Comparison of ENCODE assay signal across 8 cellular contexts in the genomic region with DNA sequence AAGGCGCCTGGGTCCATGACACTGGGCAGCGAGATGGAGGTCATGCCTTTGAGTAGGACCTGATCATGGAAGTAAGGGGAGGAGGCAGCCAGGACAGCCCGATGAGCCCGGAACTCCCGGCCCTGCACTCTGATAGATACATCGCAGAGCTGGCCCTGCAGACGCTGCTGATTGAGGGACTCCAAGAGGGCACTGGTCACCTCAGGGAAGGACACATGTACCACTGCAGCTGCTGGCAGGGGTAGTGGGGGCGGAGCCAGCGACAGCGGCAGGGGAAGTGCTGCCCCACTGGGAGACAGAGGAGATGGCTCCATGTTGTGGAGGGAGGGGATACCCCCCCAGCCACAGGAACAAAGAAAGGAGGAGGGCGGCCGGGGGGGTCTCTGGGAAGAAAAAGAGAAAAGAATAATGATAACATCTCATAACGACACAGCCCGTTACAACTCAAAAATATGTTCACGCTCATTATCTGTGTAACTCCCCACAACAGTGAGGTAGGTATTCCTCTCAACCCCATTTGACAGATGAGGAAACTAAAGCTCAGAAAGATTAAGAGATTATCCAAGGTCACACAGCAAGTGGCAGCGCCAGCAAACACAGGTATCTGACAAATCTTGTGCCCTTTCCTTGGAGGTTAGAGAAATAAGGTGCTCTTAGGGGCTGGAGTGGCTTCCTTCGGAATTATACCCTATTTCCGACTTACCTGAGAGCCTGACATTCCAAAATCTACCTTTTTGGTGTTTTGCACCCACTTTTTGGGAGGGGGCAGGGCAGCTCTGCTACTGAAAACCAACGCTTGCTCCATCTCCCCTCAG. TPM values are rescaled to one million over a fixed set of nuclear protein-coding genes. Genes with fewer than 3 reads are reported as not detected.
A peak's percentile ranks its signal among the peaks of the same experiment; 100 is the strongest.
DNase-seq lines count a peak whose midpoint lies in the region; ATAC-seq and TF ChIP-seq lines count a peak whose summit lies in the region.

No MANE protein-coding gene starts in this region.

- no peak overlapping the region for H3K9ac ChIP-seq in HUES48 (ENCODE audit: low read depth, low read length)

- no peaks in the 10 kb centered on the region for H3K27me3 ChIP-seq in HUES48 (ENCODE audit: control insufficient read depth, insufficient read depth, low read length)
- H3K27me3 ChIP-seq in hepatocyte = no peaks in the 10 kb centered on the region
- H3K27me3 ChIP-seq in spleen (replicated peaks in 1 of 7) = no peaks in the 10 kb centered on the region

- peak overlapping the region; percentile 74 for H3K27ac Mint-ChIP-seq in activated CD8-positive, alpha-beta T cell treated with anti-CD3 and anti-CD28 coated beads, Interleukin-2, amount 10 ng/mL, durations not matched to agents 7 days and 5 days

- TF ChIP-seq POLR2A in spleen (IDR thresholded peaks at IDR 0.05) = no peak

- peak; percentile 28 for DNase-seq in activated CD8-positive, alpha-beta T cell treated with anti-CD3 and anti-CD28 coated beads, Interleukin-2, amount 10 ng/mL, durations not matched to agents 7 days and 5 days
- DNase-seq in hepatocyte (ENCODE audit: low spot score) (no peak), spleen (peak; percentile 87), NCI-H510A (lab: John Stamatoyannopoulos, UW) (no peak), HEK293T (ENCODE audit: extremely low spot score) (no peak), NCI-H1105 (lab: John Stamatoyannopoulos, UW) (no peak)

- H3K4me2 ChIP-seq in hepatocyte = peak overlapping the region; percentile 78

- TF ChIP-seq CTCF in hepatocyte (IDR thresholded peaks at IDR 0.05; ENCODE audit: poor library complexity) (no peak), spleen (IDR thresholded peaks at IDR 0.05 in 8 of 11, conservative IDR thresholded peaks at IDR 0.05 in 3 of 11) (no peak)

- H3K9me3 ChIP-seq in HUES48 (ENCODE audit: control insufficient read depth, insufficient read depth, low read length) = no peaks in the 10 kb centered on the region
- no peaks in the 10 kb centered on the region for H3K9me3 ChIP-seq in hepatocyte (ENCODE audit: low read depth)
- no peaks in the 10 kb centered on the region for H3K9me3 ChIP-seq in spleen

- H3K36me3 ChIP-seq in HUES48 (ENCODE audit: control insufficient read depth, insufficient read depth, low read length) (peaks cover 34% of the 10 kb centered on the region), hepatocyte (replicated peaks; ENCODE audit: insufficient read depth, low read depth) (no peaks in the 10 kb centered on the region), spleen (peaks cover 2 to 58% (median 30%) of the 10 kb centered on the region in 6 donors)

- CTCF ChIA-PET in activated CD8-positive, alpha-beta T cell treated with anti-CD3 and anti-CD28 coated beads, Interleukin-2, amount 10 ng/mL, durations not matched to agents 7 days and 5 days (lab: Charles Lee) = interaction anchor here (1.0 to 4.6 kb wide), 6 partner anchors 17 to 266 kb away, joined by 3 to 36 read pairs (median 5); no protein-coding TSS in a partner anchor
- CTCF ChIA-PET in HEK293T (lab: Yijun Ruan, JAX) = interaction anchor here (1.7 kb wide), 1 partner anchor 17 kb away, joined by 5 read pairs; no protein-coding TSS in a partner anchor

- no peak overlapping the region for H2AFZ ChIP-seq in hepatocyte

- H3K4me1 ChIP-seq in HUES48 (ENCODE audit: control insufficient read depth, insufficient read depth, low read length) = peaks cover 40% of the 10 kb centered on the region
- peaks cover 14% of the 10 kb centered on the region for H3K4me1 ChIP-seq in hepatocyte (ENCODE audit: insufficient read depth)
- peaks cover 62 to 84% (median 78%) of the 10 kb centered on the region in 6 donors for H3K4me1 ChIP-seq in spleen

- H3K79me2 ChIP-seq in hepatocyte = peaks cover 31% of the 10 kb centered on the region

- H3K27me3 Mint-ChIP-seq in activated CD8-positive, alpha-beta T cell treated with anti-CD3 and anti-CD28 coated beads, Interleukin-2, amount 10 ng/mL, durations not matched to agents 7 days and 5 days (ENCODE audit: low read depth) = no peaks in the 10 kb centered on the region

- no peaks in the 10 kb centered on the region for H4K20me1 ChIP-seq in hepatocyte (ENCODE audit: insufficient read depth, poor library complexity, severe bottlenecking)

- H3K27ac ChIP-seq in HUES48 (ENCODE audit: low read depth, low read length) (peak overlapping the region; percentile 7), hepatocyte (peak overlapping the region; percentile 35), spleen (peak overlapping the region in 7 of 8 donors; percentile 80 to 100 (median 94))

- H3K9me3 Mint-ChIP-seq in activated CD8-positive, alpha-beta T cell treated with anti-CD3 and anti-CD28 coated beads, Interleukin-2, amount 10 ng/mL, durations not matched to agents 7 days and 5 days (ENCODE audit: insufficient read depth) = no peaks in the 10 kb centered on the region

- peaks cover 83% of the 10 kb centered on the region for H3K4me1 Mint-ChIP-seq in activated CD8-positive, alpha-beta T cell treated with anti-CD3 and anti-CD28 coated beads, Interleukin-2, amount 10 ng/mL, durations not matched to agents 7 days and 5 days (ENCODE audit: low read depth)

- H3K4me3 ChIP-seq in HUES48 (ENCODE audit: low read depth, low read length) (peak overlapping the region; percentile 65), hepatocyte (peak overlapping the region; percentile 24), spleen (peak overlapping the region in 7 of 8 donors; percentile 57 to 82 (median 65))

- no peaks in the 10 kb centered on the region for H3K9me2 ChIP-seq in hepatocyte (replicated peaks; ENCODE audit: insufficient read depth)

- intact Hi-C loops in spleen (cut with DNase I; ENCODE audit: low total_unique reads) = no loop called here

- POLR2A ChIA-PET in activated CD8-positive, alpha-beta T cell treated with anti-CD3 and anti-CD28 coated beads, Interleukin-2, amount 10 ng/mL, durations not matched to agents 7 days and 5 days (lab: Charles Lee) = interaction anchor here (0.6 to 4.0 kb wide), 10 partner anchors 16 to 546 kb away, joined by 3 to 34 read pairs (median 4); a partner anchor contains a TSS
- POLR2A ChIA-PET in HEK293T (lab: Yijun Ruan, JAX) = interaction anchor here (0.9 to 5.0 kb wide), 9 partner anchors 19 to 137 kb away, joined by 3 to 42 read pairs (median 5); a partner anchor contains a TSS

- H3K36me3 Mint-ChIP-seq in activated CD8-positive, alpha-beta T cell treated with anti-CD3 and anti-CD28 coated beads, Interleukin-2, amount 10 ng/mL, durations not matched to agents 7 days and 5 days (ENCODE audit: low read depth) = peaks cover 82% of the 10 kb centered on the region

- WGBS in hepatocyte (ENCODE audit: low lambda C conversion rate, missing lambda C conversion rate) = 87% methylated on average over 18 of the region's 19 CpGs
- 72 to 81% (median 77%) methylated on average over 19 of the region's 19 CpGs for WGBS in spleen, 5 donors

- no peak for ATAC-seq in activated CD8-positive, alpha-beta T cell treated with anti-CD3 and anti-CD28 coated beads, Interleukin-2, amount 10 ng/mL, durations not matched to agents 7 days and 5 days
- no peak for ATAC-seq in GM18861 (IDR thresholded peaks at IDR 0.05; ENCODE audit: unreplicated experiment)

- H3K4me3 Mint-ChIP-seq in activated CD8-positive, alpha-beta T cell treated with anti-CD3 and anti-CD28 coated beads, Interleukin-2, amount 10 ng/mL, durations not matched to agents 7 days and 5 days = peak overlapping the region; percentile 71

TF ChIP-seq in HEK293T, 16 proteins besides CTCF, POLR2A, EP300 and RAD21:
- TF ChIP-seq TARDBP (IDR thresholded peaks at IDR 0.05) (no peak), ELF4 (IDR thresholded peaks at IDR 0.05) (no peak), NFRKB (IDR thresholded peaks at IDR 0.05) (no peak)

RNA-seq across cellular contexts. Expression of a gene that starts 0.7 kb away (rescaled TPM):
- total RNA-seq in activated CD8-positive, alpha-beta T cell treated with anti-CD3 and anti-CD28 coated beads, Interleukin-2, amount 10 ng/mL, durations not matched to agents 7 days and 5 days = 10 to 100 TPM; 10.7 to 11.1 TPM
- total RNA-seq in hepatocyte (21.6 and 23.4 TPM in 2 replicates), spleen (10 to 100 TPM; 16.1 to 27.2 (median 20.1) TPM)
- polyA plus RNA-seq in hepatocyte (23.2 and 23.8 TPM in 2 replicates), spleen (10 to 100 TPM; 10.8 to 19.8 (median 15.4) TPM)

RNA-seq across cellular contexts. Expression of a gene that starts 2.9 kb away (rescaled TPM):
- total RNA-seq in activated CD8-positive, alpha-beta T cell treated with anti-CD3 and anti-CD28 coated beads, Interleukin-2, amount 10 ng/mL, durations not matched to agents 7 days and 5 days = 100 to 1,000 TPM; 245 to 252 TPM
- 39.1 and 59.3 TPM in 2 replicates for total RNA-seq in hepatocyte
- 108 and 116 TPM in 2 replicates for polyA plus RNA-seq in hepatocyte
- total RNA-seq in spleen = 100 to 1,000 TPM; 238 to 292 (median 285) TPM
- polyA plus RNA-seq in spleen = 100 to 1,000 TPM in 1 of 3 donors, 10 to 100 TPM in 2; 42.6 to 101 (median 81.6) TPM

RNA-seq across cellular contexts. Expression of a gene that starts 5.9 kb away (rescaled TPM):
- total RNA-seq in activated CD8-positive, alpha-beta T cell treated with anti-CD3 and anti-CD28 coated beads, Interleukin-2, amount 10 ng/mL, durations not matched to agents 7 days and 5 days = 100 to 1,000 TPM; 112 to 114 TPM
- total RNA-seq in hepatocyte = 26.4 and 31.0 TPM in 2 replicates
- polyA plus RNA-seq in hepatocyte = 28.4 and 35.3 TPM in 2 replicates
- 10 to 100 TPM; 47.6 to 76.3 (median 67.9) TPM for total RNA-seq in spleen
- 10 to 100 TPM; 47.8 to 59.3 (median 54.0) TPM for polyA plus RNA-seq in spleen

RNA-seq across cellular contexts. Expression of a gene that starts 18.1 kb away (rescaled TPM):
- 10 to 100 TPM; 50.8 to 58.2 TPM for total RNA-seq in activated CD8-positive, alpha-beta T cell treated with anti-CD3 and anti-CD28 coated beads, Interleukin-2, amount 10 ng/mL, durations not matched to agents 7 days and 5 days
- total RNA-seq in hepatocyte (57.4 and 63.3 TPM in 2 replicates), spleen (100 to 1,000 TPM; 123 to 212 (median 146) TPM)
- polyA plus RNA-seq in hepatocyte (82.1 and 89.3 TPM in 2 replicates), spleen (100 to 1,000 TPM in 2 of 3 donors, 10 to 100 TPM in 1; 73.3 to 180 (median 133) TPM)

RNA-seq across cellular contexts. Expression of a gene that starts 27.4 kb away (rescaled TPM):
- total RNA-seq in activated CD8-positive, alpha-beta T cell treated with anti-CD3 and anti-CD28 coated beads, Interleukin-2, amount 10 ng/mL, durations not matched to agents 7 days and 5 days = 10 to 100 TPM; 72.0 to 78.4 TPM
- total RNA-seq in hepatocyte (43.9 and 52.7 TPM in 2 replicates), spleen (10 to 100 TPM; 11.3 to 35.7 (median 26.5) TPM)
- polyA plus RNA-seq in hepatocyte (19.5 and 27.2 TPM in 2 replicates), spleen (100 to 1,000 TPM; 150 to 169 (median 158) TPM)

Comparison
In these comparisons a context has a peak if more than half of its experiments do, and no peak if none do; other contexts are left out.
1. H3K27ac ChIP-seq: peak in every context shown above with its lines; median percentile 94 in spleen; 35 in hepatocyte; 7 in HUES48.
2. DNase-seq: peak in activated CD8-positive, alpha-beta T cell treated with anti-CD3 and anti-CD28 coated beads, Interleukin-2, amount 10 ng/mL, durations not matched to agents 7 days and 5 days (single experiment) and spleen (single experiment); none in hepatocyte (single experiment), NCI-H510A (single experiment), HEK293T (single experiment) and NCI-H1105 (single experiment).
3. Peak in every context shown above with its lines, with median percentiles within 50 percentile points of each other: H3K4me3 ChIP-seq.